ENCODE assay signal across 8 cellular contexts in the genomic region with DNA sequence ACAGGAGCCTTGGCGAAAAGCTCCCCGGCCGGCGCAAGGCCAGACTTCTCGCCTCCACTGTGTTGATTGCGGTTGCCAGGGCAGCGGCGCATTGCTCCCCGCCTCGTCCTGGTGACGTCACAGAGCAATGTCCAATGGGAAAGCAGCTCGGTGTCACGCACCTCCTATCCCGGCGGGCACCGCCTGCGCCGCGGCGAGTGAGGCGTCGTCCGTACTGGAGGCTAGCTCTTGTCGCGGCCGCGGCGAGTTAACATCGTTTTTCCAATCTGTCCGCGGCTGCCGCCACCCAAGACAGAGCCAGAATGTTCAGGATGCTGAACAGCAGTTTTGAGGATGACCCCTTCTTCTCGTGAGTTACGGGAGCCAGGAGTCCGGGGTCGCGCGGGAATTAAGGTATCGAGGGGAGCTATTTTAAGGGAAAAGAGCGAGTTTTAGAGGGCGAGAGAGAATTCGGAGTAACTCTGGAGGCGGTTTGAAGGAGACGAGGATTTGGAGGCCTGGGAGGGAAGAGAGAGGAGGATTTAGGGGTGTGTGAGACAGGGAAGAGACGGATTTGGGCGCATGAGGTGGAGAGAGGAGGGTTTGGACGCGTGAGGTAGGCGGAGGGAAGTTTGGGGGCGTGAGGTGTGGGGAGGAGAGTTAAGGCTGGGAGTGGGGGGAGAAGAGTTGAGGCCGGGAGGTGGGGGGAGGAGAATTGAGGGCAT. TPM values are rescaled to one million over a fixed set of nuclear protein-coding genes. Genes with fewer than 3 reads are reported as not detected.
DNase-seq lines count a peak whose midpoint lies in the region; ATAC-seq and TF ChIP-seq lines count a peak whose summit lies in the region.

A gene with protein sequence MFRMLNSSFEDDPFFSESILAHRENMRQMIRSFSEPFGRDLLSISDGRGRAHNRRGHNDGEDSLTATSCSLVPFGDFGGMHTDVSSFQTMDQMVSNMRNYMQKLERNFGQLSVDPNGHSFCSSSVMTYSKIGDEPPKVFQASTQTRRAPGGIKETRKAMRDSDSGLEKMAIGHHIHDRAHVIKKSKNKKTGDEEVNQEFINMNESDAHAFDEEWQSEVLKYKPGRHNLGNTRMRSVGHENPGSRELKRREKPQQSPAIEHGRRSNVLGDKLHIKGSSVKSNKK (plus strand): TSS at position 196 of the 704 bp plus-strand sequence. CDS start 107 bp downstream, at position 303.

- H3K36me3 ChIP-seq in HCT116 (ENCODE audit: control insufficient read depth in 1 of 2, insufficient read depth in 2 of 2, low read length in 2 of 2), result no peaks in the 10 kb centered on the region
- no peaks in the 10 kb centered on the region for H3K36me3 ChIP-seq in cardiac muscle cell
- H3K36me3 ChIP-seq in osteoblast (ENCODE audit: insufficient read depth, low read length), result no peaks in the 10 kb centered on the region
- H3K36me3 ChIP-seq in suprapubic skin, result no peaks in the 10 kb centered on the region

- H3K27me3 ChIP-seq in HCT116 (ENCODE audit: insufficient read depth, low read length), result no peaks in the 10 kb centered on the region
- no peaks in the 10 kb centered on the region for H3K27me3 ChIP-seq in cardiac muscle cell
- peaks cover 3% of the 10 kb centered on the region for H3K27me3 ChIP-seq in osteoblast (ENCODE audit: insufficient read depth, low read length)
- no peaks in the 10 kb centered on the region for H3K27me3 ChIP-seq in suprapubic skin

- no TSS peak for BruUV-seq in HCT116 (replicated peaks; lab: Mats Ljungman, UMichigan)

- CTCF ChIA-PET in HCT116 (lab: Charles Lee), result no interaction called here
- CTCF ChIA-PET in T-cell (lab: Charles Lee), result interaction anchor here in 1 of 2 donors (0.5 kb wide), 1 partner anchor 91 kb away, joined by 3 read pairs; no protein-coding TSS in a partner anchor

- H3K27ac ChIP-seq in HCT116 (ENCODE audit: low read depth, low read length) (no peak within 1 kb of the TSS; the same call in 1 of the 2 replicates), cardiac muscle cell (peak within 1 kb of the TSS; percentile 90), osteoblast (ENCODE audit: low read depth, low read length) (peak within 1 kb of the TSS; percentile 88), suprapubic skin (no peak within 1 kb of the TSS)

- H3K4me2 ChIP-seq in HCT116 (ENCODE audit: low read length), result peak within 1 kb of the TSS; percentile 98
- H3K4me2 ChIP-seq in osteoblast (ENCODE audit: insufficient read depth, low read length), result peak within 1 kb of the TSS; percentile 88

- H3K4me1 ChIP-seq in HCT116 (ENCODE audit: control insufficient read depth in 1 of 2, insufficient read depth in 2 of 2, low read length in 2 of 2) (peaks cover 0 to 24% of the 10 kb centered on the region in 2 experiments; a peak in 2 of 4 replicates), cardiac muscle cell (ENCODE audit: low read depth) (peaks cover 54% of the 10 kb centered on the region), osteoblast (ENCODE audit: insufficient read depth, low read length) (peaks cover 9% of the 10 kb centered on the region), suprapubic skin (peaks cover 16% of the 10 kb centered on the region)

- no peak for TF ChIP-seq EP300 in suprapubic skin (IDR thresholded peaks at IDR 0.05)

- H3K27ac Mint-ChIP-seq in T-cell, result peak within 1 kb of the TSS; percentile 24 to 31

- TF ChIP-seq CTCF in HCT116 (IDR thresholded peaks at IDR 0.05 in 2 of 3, conservative IDR thresholded peaks at IDR 0.05 in 1 of 3; ENCODE audit: borderline replicate concordance in 1 of 3, insufficient read depth in 1 of 3, low read depth in 2 of 3, low read length in 2 of 3) (no peak), cardiac muscle cell (IDR thresholded peaks at IDR 0.05; ENCODE audit: low read depth, low read length) (no peak), osteoblast (IDR thresholded peaks at IDR 0.05; ENCODE audit: extremely low read depth, low read depth, low read length) (no peak), suprapubic skin (IDR thresholded peaks at IDR 0.05) (no peak)

- H3K4me3 Mint-ChIP-seq in T-cell, result peak within 1 kb of the TSS; percentile 83 to 88 (median 84)

- no peaks in the 10 kb centered on the region for H3K36me3 Mint-ChIP-seq in T-cell

- POLR2A ChIA-PET in HCT116 (lab: Charles Lee), result interaction anchor here (1.0 to 2.3 kb wide), 5 partner anchors 9 to 73 kb away, joined by 3 to 11 read pairs (median 3); partner anchors contain the start of gene GFM1
- POLR2A ChIA-PET in T-cell (lab: Charles Lee), result interaction anchor here (0.6 to 1.0 kb wide), 2 partner anchors 185 to 461 kb away, joined by 3 to 6 read pairs; partner anchors contain the start of gene RSRC1 (in 1 of the 2)

- H3K27me3 Mint-ChIP-seq in T-cell, result peaks cover 43 to 45% of the 10 kb centered on the region in 2 donors

- peaks cover 12 to 16% (median 13%) of the 10 kb centered on the region in 3 donors for H3K4me1 Mint-ChIP-seq in T-cell

- peak; percentile 33 for TF ChIP-seq POLR2A in HCT116 (IDR thresholded peaks at IDR 0.05; ENCODE audit: borderline replicate concordance, extremely low read depth, insufficient read depth, insufficient read length)
- TF ChIP-seq POLR2A in suprapubic skin (IDR thresholded peaks at IDR 0.05), result peak in 1 of 2 donors; percentile 58

- 2% methylated on average over 26 of the region's 51 CpGs for WGBS in suprapubic skin

- intact Hi-C loops in HCT116 (cut with micrococcal nuclease), result no loop called here

- no peaks in the 10 kb centered on the region for H3K9me3 Mint-ChIP-seq in T-cell

- RAD21 ChIA-PET in HCT116 (lab: Charles Lee; ENCODE audit: low non-redundant PET in 1 of 2, low total read pairs in 2 of 2, uncharacterized antibody in 2 of 2, unreplicated experiment in 2 of 2), result no interaction called here

- H4K20me1 ChIP-seq in HCT116 (ENCODE audit: insufficient read depth) (no peaks in the 10 kb centered on the region), osteoblast (ENCODE audit: insufficient read depth, low read length) (no peaks in the 10 kb centered on the region)

- peak within 1 kb of the TSS; percentile 87 for H3K9ac ChIP-seq in HCT116 (ENCODE audit: low read length)

- H3K79me2 ChIP-seq in HCT116 (ENCODE audit: insufficient read depth, low read length) (peaks cover 5% of the 10 kb centered on the region), osteoblast (ENCODE audit: insufficient read depth, low read length) (no peaks in the 10 kb centered on the region)

- no peak for TF ChIP-seq RAD21 in HCT116 (IDR thresholded peaks at IDR 0.05; ENCODE audit: low read depth)

- H3K4me3 ChIP-seq in HCT116 (replicated peaks in 1 of 2; ENCODE audit: low read depth in 1 of 2, low read length in 2 of 2) (peak within 1 kb of the TSS; percentile 63 to 69), cardiac muscle cell (peak within 1 kb of the TSS; percentile 89), osteoblast (ENCODE audit: insufficient read depth, low read length) (peak within 1 kb of the TSS; percentile 74), suprapubic skin (peak within 1 kb of the TSS; percentile 55)

- peak; percentile 99 for ATAC-seq in HCT116
- peak; percentile 97 to 99 (median 98) for ATAC-seq in T-cell (replicated peaks in 1 of 4)

- peak; percentile 96 for DNase-seq in ELR (ENCODE audit: low read depth)
- peak; percentile 90 for DNase-seq in HCT116 (ENCODE audit: low read depth, low spot score)
- DNase-seq in MV-4-11 (lab: John Stamatoyannopoulos, UW), result peak; percentile 72
- peak; percentile 40 to 78 (median 66) for DNase-seq in T-cell
- DNase-seq in amniotic epithelial cell (ENCODE audit: low read depth), result peak; percentile 90
- DNase-seq in cardiac muscle cell (ENCODE audit: low read depth in 1 of 2, low spot score in 1 of 2), result peak; percentile 98
- DNase-seq in osteoblast (ENCODE audit: insufficient read length, low spot score, missing footprints), result peak; percentile 98
- DNase-seq in suprapubic skin (ENCODE audit: low spot score in 2 of 2), result peak; percentile 98

- peak within 1 kb of the TSS; percentile 91 for H2AFZ ChIP-seq in HCT116 (ENCODE audit: low read depth, low read length, poor library complexity, severe bottlenecking)
- H2AFZ ChIP-seq in osteoblast (ENCODE audit: low read length), result peak within 1 kb of the TSS; percentile 91

- H3K9me3 ChIP-seq in HCT116 (ENCODE audit: control insufficient read depth in 1 of 2, insufficient read depth in 1 of 2, low read depth in 1 of 2, low read length in 2 of 2) (no peaks in the 10 kb centered on the region), cardiac muscle cell (ENCODE audit: low read depth) (no peaks in the 10 kb centered on the region), osteoblast (ENCODE audit: low read depth, low read length) (no peaks in the 10 kb centered on the region), suprapubic skin (no peaks in the 10 kb centered on the region)

- no peaks in the 10 kb centered on the region for H3K9me2 ChIP-seq in HCT116 (ENCODE audit: insufficient read depth)

TF ChIP-seq in HCT116, 20 proteins besides CTCF, POLR2A, EP300 and RAD21 (continues in another document):
- TF ChIP-seq SP1 (IDR thresholded peaks at IDR 0.05; ENCODE audit: low read depth) (peak; percentile 66), ZNF274 (IDR thresholded peaks at IDR 0.05; ENCODE audit: low read depth, low read length) (no peak), SIN3A (IDR thresholded peaks at IDR 0.05; ENCODE audit: low read depth) (0 out of 2 replicates have a peak, but pooled peaks have one; percentile 22), CEBPB (IDR thresholded peaks at IDR 0.05; ENCODE audit: low read depth) (no peak), CBX3 (IDR thresholded peaks at IDR 0.05; ENCODE audit: low read depth) (peak; percentile 89), TCF7L2 (IDR thresholded peaks at IDR 0.05; ENCODE audit: borderline replicate concordance, extremely low read depth, insufficient read depth, insufficient read length) (no peak), ELF1 (IDR thresholded peaks at IDR 0.05; ENCODE audit: borderline replicate concordance, low read depth) (no peak), EZH2phosphoT487 (IDR thresholded peaks at IDR 0.05; ENCODE audit: borderline replicate concordance) (no peak), MAX (IDR thresholded peaks at IDR 0.05) (peak; percentile 98)

RNA-seq across cellular contexts. Expression of the gene that starts here (rescaled TPM):
- total RNA-seq in HCT116 (2021; ENCODE audit: unreplicated experiment) (43.7 TPM), T-cell (1 to 10 TPM in 4 of 5 donors, under 1 TPM in 1; 0.54 to 8.4 (median 1.5) TPM), cardiac muscle cell (113 and 121 TPM in 2 replicates), osteoblast (14.1 and 16.2 TPM in 2 replicates), suprapubic skin (10 to 100 TPM in 1 of 4 donors, 1 to 10 TPM in 3; 2.3 to 12.9 (median 5.7) TPM)
- 24.5 and 28.9 TPM in 2 replicates for polyA plus RNA-seq in HCT116 (2012)
- polyA plus RNA-seq in cardiac muscle cell, result 210 and 353 TPM in 2 replicates

Comparison
In these comparisons a context has a peak if more than half of its experiments do, and no peak if none do; other contexts are left out.
1. H3K27ac ChIP-seq: peak in cardiac muscle cell (single experiment) and osteoblast (single experiment); none in HCT116 (single experiment) and suprapubic skin (single experiment).
2. Peak in every context shown above with its lines, with median percentiles within 50 percentile points of each other: DNase-seq and H3K4me3 ChIP-seq.